In genomic region chr5:148730955-148731898, GRCh38 we compare ENCODE assay signal across 1 cellular context.
TF ChIP-seq lines count a peak whose summit lies in the region.

No MANE protein-coding gene starts in this region.

TF ChIP-seq in GM12878, 131 proteins besides CTCF, POLR2A, EP300 and RAD21 (continued from another document):
- TF ChIP-seq ZNF687 (IDR thresholded peaks at IDR 0.05): no peak
- no peak for TF ChIP-seq GATAD2B (conservative IDR thresholded peaks at IDR 0.05; ENCODE audit: low read depth)
- 0 out of 2 replicates have a peak, but pooled peaks have one; percentile 7 for TF ChIP-seq CREM (IDR thresholded peaks at IDR 0.05; ENCODE audit: low read depth)
- peak; percentile 31; the same call in 1 of the 2 replicates for TF ChIP-seq ATF3 (IDR thresholded peaks at IDR 0.05; ENCODE audit: borderline replicate concordance, extremely low read depth, low read depth, low read length)
- TF ChIP-seq SMC3 (IDR thresholded peaks at IDR 0.05; ENCODE audit: borderline replicate concordance, low read length): peak; percentile 91
- no peak for TF ChIP-seq RB1 (IDR thresholded peaks at IDR 0.05; ENCODE audit: borderline replicate concordance)
- TF ChIP-seq SMARCA5 (IDR thresholded peaks at IDR 0.05): peak; percentile 83; the same call in 1 of the 2 replicates
- TF ChIP-seq RUNX3 (IDR thresholded peaks at IDR 0.05; ENCODE audit: low read length): peak; percentile 46; the same call in 1 of the 2 replicates
- peak; percentile 39; the same call in 1 of the 3 replicates for TF ChIP-seq POU2F2 (IDR thresholded peaks at IDR 0.05; ENCODE audit: borderline replicate concordance, low read depth, low read length)
TF ChIP-seq in GM12878: peak in this region for 11.
